8 cellular contexts compared by ENCODE assay signal in genomic region chr11:18721576-18722292, GRCh38. TPM values are rescaled to one million over a fixed set of nuclear protein-coding genes. Genes with fewer than 3 reads are reported as not detected.
DNase-seq lines count a peak whose midpoint lies in the region; ATAC-seq and TF ChIP-seq lines count a peak whose summit lies in the region.

No MANE protein-coding gene starts in this region.

- H3K27me3 ChIP-seq in dorsolateral prefrontal cortex, result peaks cover 0 to 6% (median 0%) of the 10 kb centered on the region in 45 donors
- peaks cover 0 to 4% (median 0%) of the 10 kb centered on the region in 3 donors for H3K27me3 ChIP-seq in stomach

- H3K4me3 ChIP-seq in dorsolateral prefrontal cortex (peak overlapping the region; percentile 18 to 78 (median 63)), stomach (peak overlapping the region; percentile 58 to 73 (median 61))

- no peak for TF ChIP-seq EP300 in stomach (IDR thresholded peaks at IDR 0.05)

- CTCF ChIA-PET in HEK293T (lab: Yijun Ruan, JAX), result interaction anchor here (0.6 to 1.6 kb wide), 21 partner anchors 9 to 1939 kb away, joined by 3 to 9 read pairs (median 4); no protein-coding TSS in a partner anchor
- CTCF ChIA-PET in activated CD4-positive, alpha-beta T cell treated with anti-CD3 and anti-CD28 coated beads for 36 hours (lab: Charles Lee), result interaction anchor here (0.6 to 4.7 kb wide), 60 partner anchors 9 to 1077 kb away, joined by 3 to 55 read pairs (median 3); partner anchors contain the start of genes GTF2H1, HPS5, SAAL1 and TMEM86A

- TF ChIP-seq CTCF in dorsolateral prefrontal cortex (IDR thresholded peaks at IDR 0.05 in 54 of 56, conservative IDR thresholded peaks at IDR 0.05 in 2 of 56; ENCODE audit: low read depth in 1 of 56, partially characterized antibody in 56 of 56) (peak; percentile 22 to 74 (median 60)), stomach (IDR thresholded peaks at IDR 0.05) (peak in 5 of 7 experiments; percentile 62 to 83 (median 81))

- H3K9me3 ChIP-seq in stomach, result no peaks in the 10 kb centered on the region

- H3K4me3 Mint-ChIP-seq in activated CD4-positive, alpha-beta T cell treated with anti-CD3 and anti-CD28 coated beads for 36 hours, result peak overlapping the region; percentile 78
- peak overlapping the region; percentile 90 for H3K4me3 Mint-ChIP-seq in memory B cell

- DNase-seq in NCI-H446 (lab: John Stamatoyannopoulos, UW), result peak; percentile 4 to 36
- no peak for DNase-seq in NCI-H446 treated with DMSO at 0.1 percent for 48 hours (lab: John Stamatoyannopoulos, UW)
- peak; percentile 71 for DNase-seq in HEK293T (ENCODE audit: extremely low spot score)
- peak; percentile 77 for DNase-seq in NAMALWA (ENCODE audit: low spot score)
- DNase-seq in activated CD4-positive, alpha-beta T cell treated with anti-CD3 and anti-CD28 coated beads for 36 hours, result peak; percentile 72
- DNase-seq in dorsolateral prefrontal cortex, result peak in 1 of 10 donors; percentile 45
- DNase-seq in memory B cell (ENCODE audit: low spot score in 2 of 2), result peak; percentile 29 to 59
- DNase-seq in stomach, result peak; percentile 40

- WGBS in stomach, 5 donors, result 1 to 5% (median 2%) methylated on average over 20 to 35 of the region's 35 CpGs

- intact Hi-C loops in activated CD4-positive, alpha-beta T cell treated with anti-CD3 and anti-CD28 coated beads for 36 hours (cut with DNase I, micrococcal nuclease), result loop anchor here (1.0 to 5.0 kb wide), 6 partner anchors 23 to 709 kb away; partner anchors contain the start of genes TSG101 (in 2 of the 2), SERGEF (in 1 of the 2), SPTY2D1 (in 1 of the 2) and TMEM86A (in 1 of the 2)
- intact Hi-C loops in dorsolateral prefrontal cortex (cut with DNase I), result no loop called here
- intact Hi-C loops in stomach (cut with DNase I; ENCODE audit: low total_unique reads), result no loop called here

- no peaks in the 10 kb centered on the region for H3K36me3 Mint-ChIP-seq in activated CD4-positive, alpha-beta T cell treated with anti-CD3 and anti-CD28 coated beads for 36 hours (ENCODE audit: low read depth)
- H3K36me3 Mint-ChIP-seq in memory B cell, result no peaks in the 10 kb centered on the region

- no peaks in the 10 kb centered on the region for H3K27me3 Mint-ChIP-seq in activated CD4-positive, alpha-beta T cell treated with anti-CD3 and anti-CD28 coated beads for 36 hours
- peaks cover 5% of the 10 kb centered on the region for H3K27me3 Mint-ChIP-seq in memory B cell

- H3K36me3 ChIP-seq in stomach, result no peaks in the 10 kb centered on the region

- peak; percentile 68 for ATAC-seq in activated CD4-positive, alpha-beta T cell treated with anti-CD3 and anti-CD28 coated beads for 36 hours
- peak; percentile 72 for ATAC-seq in memory B cell (ENCODE audit: low read depth)

- no peak overlapping the region for H3K27ac Mint-ChIP-seq in activated CD4-positive, alpha-beta T cell treated with anti-CD3 and anti-CD28 coated beads for 36 hours
- H3K27ac Mint-ChIP-seq in memory B cell, result no peak overlapping the region

- peaks cover 0 to 22% (median 15%) of the 10 kb centered on the region in 4 donors for H3K4me1 ChIP-seq in stomach

- POLR2A ChIA-PET in HEK293T (lab: Yijun Ruan, JAX), result interaction anchor here (0.7 to 2.6 kb wide), 7 partner anchors 13 to 88 kb away, joined by 3 to 14 read pairs (median 5); partner anchors contain the start of genes SPTY2D1 and TMEM86A
- POLR2A ChIA-PET in activated CD4-positive, alpha-beta T cell treated with anti-CD3 and anti-CD28 coated beads for 36 hours (lab: Charles Lee), result interaction anchor here (0.6 kb wide), 2 partner anchors 96 to 327 kb away, joined by 4 to 10 read pairs; no protein-coding TSS in a partner anchor

- no peaks in the 10 kb centered on the region for H3K9me3 Mint-ChIP-seq in activated CD4-positive, alpha-beta T cell treated with anti-CD3 and anti-CD28 coated beads for 36 hours (ENCODE audit: low read depth)
- no peaks in the 10 kb centered on the region for H3K9me3 Mint-ChIP-seq in memory B cell

- H3K4me1 Mint-ChIP-seq in activated CD4-positive, alpha-beta T cell treated with anti-CD3 and anti-CD28 coated beads for 36 hours, result peaks cover 5% of the 10 kb centered on the region
- peaks cover 5% of the 10 kb centered on the region for H3K4me1 Mint-ChIP-seq in memory B cell

- peak overlapping the region in 46 of 59 donors; percentile 0 to 80 (median 44) for H3K27ac ChIP-seq in dorsolateral prefrontal cortex
- H3K27ac ChIP-seq in stomach, result peak overlapping the region; percentile 16 to 83 (median 69)

- TF ChIP-seq POLR2A in stomach (IDR thresholded peaks at IDR 0.05), result no peak

TF ChIP-seq in HEK293T, 16 proteins besides CTCF, POLR2A, EP300 and RAD21:
- TF ChIP-seq L3MBTL2 (conservative IDR thresholded peaks at IDR 0.05) (no peak), PKNOX1 (IDR thresholded peaks at IDR 0.05) (no peak), LEF1 (IDR thresholded peaks at IDR 0.05; ENCODE audit: borderline replicate concordance) (no peak), CTBP1 (IDR thresholded peaks at IDR 0.05; ENCODE audit: borderline replicate concordance) (no peak), NFRKB (IDR thresholded peaks at IDR 0.05) (no peak), FOXM1 (IDR thresholded peaks at IDR 0.05; ENCODE audit: borderline replicate concordance) (no peak), FOXA1 (IDR thresholded peaks at IDR 0.05) (no peak), ARNT (IDR thresholded peaks at IDR 0.05) (no peak), SP1 (IDR thresholded peaks at IDR 0.05) (no peak), ELF4 (IDR thresholded peaks at IDR 0.05) (no peak), SUZ12 (IDR thresholded peaks at IDR 0.05) (no peak), BHLHE40 (IDR thresholded peaks at IDR 0.05; ENCODE audit: borderline replicate concordance) (no peak), ZNF384 (IDR thresholded peaks at IDR 0.05) (no peak), TARDBP (IDR thresholded peaks at IDR 0.05) (no peak), FOXK2 (IDR thresholded peaks at IDR 0.05) (no peak), HDGF (IDR thresholded peaks at IDR 0.05; ENCODE audit: borderline replicate concordance) (no peak)

RNA-seq across cellular contexts. Expression of gene IGSF22, which starts 4.3 kb away (rescaled TPM):
- total RNA-seq in activated CD4-positive, alpha-beta T cell treated with anti-CD3 and anti-CD28 coated beads for 36 hours, result under 1 TPM; 0.28 to 0.41 TPM
- 1 to 10 TPM in 106 of 120 experiments, under 1 TPM in 14; 0.46 to 6.3 (median 2.3) TPM for total RNA-seq in dorsolateral prefrontal cortex
- 1 to 10 TPM in 1 of 5 donors, under 1 TPM in 1, not detected in 3; 0.18 to 8.3 TPM for total RNA-seq in stomach
- under 1 TPM in 2 of 3 donors, not detected in 1; 0.37 to 0.75 TPM for polyA plus RNA-seq in stomach

RNA-seq across cellular contexts. Expression of gene TMEM86A, which starts 23.2 kb away (rescaled TPM):
- total RNA-seq in activated CD4-positive, alpha-beta T cell treated with anti-CD3 and anti-CD28 coated beads for 36 hours, result under 1 TPM; 0.09 to 0.26 TPM
- 10 to 100 TPM in 69 of 120 experiments, 1 to 10 TPM in 51; 4.9 to 18.5 (median 10.7) TPM for total RNA-seq in dorsolateral prefrontal cortex
- 1 to 10 TPM in 4 of 5 donors, not detected in 1; 2.2 to 7.5 (median 3.3) TPM for total RNA-seq in stomach
- polyA plus RNA-seq in stomach, result 1 to 10 TPM in 1 of 3 donors, under 1 TPM in 2; 0.76 to 1.2 (median 0.88) TPM

Comparison
In these comparisons a context has a peak if more than half of its experiments do, and no peak if none do; other contexts are left out.
1. intact Hi-C loops: an anchor here in activated CD4-positive, alpha-beta T cell treated with anti-CD3 and anti-CD28 coated beads for 36 hours (1.0 to 5.0 kb wide); none called in dorsolateral prefrontal cortex and stomach.